Comparison of ENCODE assay signal across 8 cellular contexts in the genomic region with DNA sequence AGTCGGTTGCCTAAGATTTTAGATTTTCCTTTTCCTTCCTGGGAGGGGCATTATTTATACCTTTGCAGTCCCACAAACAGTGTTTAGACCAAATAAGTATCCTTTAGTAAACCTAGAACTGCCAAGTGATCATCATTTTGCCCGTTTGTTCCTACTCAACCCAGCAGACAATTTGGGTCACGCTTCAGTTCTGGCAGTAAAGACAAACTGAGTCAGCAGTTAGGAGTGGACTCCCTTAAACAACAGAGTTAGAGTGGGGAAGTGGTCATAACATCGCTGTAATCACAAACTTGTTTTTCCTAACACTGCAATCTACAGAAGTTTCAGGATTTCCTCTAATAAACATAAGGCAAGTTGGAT. TPM values are rescaled to one million over a fixed set of nuclear protein-coding genes. Genes with fewer than 3 reads are reported as not detected.
DNase-seq lines count a peak whose midpoint lies in the region; ATAC-seq and TF ChIP-seq lines count a peak whose summit lies in the region.

No MANE protein-coding gene starts in this region.

- no peak for ATAC-seq in effector memory CD8-positive, alpha-beta T cell (replicated peaks)
- no peak for ATAC-seq in mucosa of descending colon

- DNase-seq in AG08395 (ENCODE audit: low spot score) (peak; percentile 24), MG63 (no peak), mucosa of descending colon (peak in 1 of 3 donors; percentile 31), ureter (ENCODE audit: low spot score) (no peak), NAMALWA (ENCODE audit: low spot score) (no peak), occipital lobe (lab: John Stamatoyannopoulos, UW) (no peak)
- DNase-seq in effector memory CD8-positive, alpha-beta T cell = no peak
- no peak for DNase-seq in stimulated activated CD4-positive, alpha-beta T cell treated with anti-CD3 and anti-CD28 coated beads, Interleukin-12 subunit alpha, Interleukin-12 subunit beta, amount 100 ng/mL, for 4 hours

- no peaks in the 10 kb centered on the region for H3K9me3 ChIP-seq in MG63
- no peaks in the 10 kb centered on the region for H3K9me3 ChIP-seq in mucosa of descending colon

- H3K27ac Mint-ChIP-seq in effector memory CD8-positive, alpha-beta T cell = no peak overlapping the region

- no peaks in the 10 kb centered on the region for H3K27me3 ChIP-seq in MG63

- H3K27me3 Mint-ChIP-seq in effector memory CD8-positive, alpha-beta T cell = peaks cover 15 to 30% of the 10 kb centered on the region in 2 donors

- peak overlapping the region; percentile 78 for H3K4me3 Mint-ChIP-seq in effector memory CD8-positive, alpha-beta T cell

- TF ChIP-seq CTCF in mucosa of descending colon (IDR thresholded peaks at IDR 0.05) = no peak

- H3K36me3 ChIP-seq in MG63 = no peaks in the 10 kb centered on the region
- no peaks in the 10 kb centered on the region for H3K36me3 ChIP-seq in mucosa of descending colon (ENCODE audit: low read depth)

- H3K4me1 ChIP-seq in mucosa of descending colon (ENCODE audit: low read depth) = peaks cover 6% of the 10 kb centered on the region

- peaks cover 8% of the 10 kb centered on the region in 2 donors for H3K4me1 Mint-ChIP-seq in effector memory CD8-positive, alpha-beta T cell (ENCODE audit: low read depth in 2 of 2)

- intact Hi-C loops in mucosa of descending colon (cut with DNase I, micrococcal nuclease) = no loop called here

- no peaks in the 10 kb centered on the region for H3K9me3 Mint-ChIP-seq in effector memory CD8-positive, alpha-beta T cell

- H3K4me3 ChIP-seq in MG63 (peak overlapping the region; percentile 78), mucosa of descending colon (peak overlapping the region; percentile 62)

- no peaks in the 10 kb centered on the region for H3K36me3 Mint-ChIP-seq in effector memory CD8-positive, alpha-beta T cell (ENCODE audit: insufficient read depth)

RNA-seq across cellular contexts. Expression of gene WDFY3, which starts 0.8 kb away (rescaled TPM):
- 3.8 and 5.2 TPM in 2 replicates for total RNA-seq in MG63 (2014; rRNA removed; shearing (Covaris generic); ENCODE audit: low replicate concordance)
- 10 to 100 TPM; 49.5 to 76.9 (median 55.5) TPM for total RNA-seq in mucosa of descending colon
- 136 TPM for total RNA-seq in ureter
- total RNA-seq in occipital lobe = 208 TPM
